19 cellular contexts compared by ENCODE assay signal in the genomic region with DNA sequence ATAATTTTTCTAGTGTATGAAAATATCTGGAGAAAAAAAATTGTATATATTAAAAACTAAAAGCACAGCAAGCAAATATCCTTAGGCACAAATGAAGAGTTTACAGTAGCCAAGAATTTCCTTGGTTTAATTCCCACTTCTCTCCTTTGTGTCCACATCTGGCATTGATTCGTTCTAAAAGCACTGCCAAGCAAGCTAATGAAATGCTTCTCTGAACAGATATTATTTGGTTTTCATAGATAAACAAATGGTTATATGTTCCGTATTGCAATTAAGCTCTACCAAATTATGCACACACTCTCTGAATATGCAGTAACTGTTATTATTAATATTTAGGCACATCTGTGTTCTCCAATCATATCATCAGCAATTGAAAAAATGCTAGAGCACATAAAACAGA.
"Had no signal": no experiment of that assay in that cellular context is flagged by ENCODE, and none has a peak within 500 bp of the region (broad histone marks: within the 10 kb centered on the region; RNA-seq: fewer than 3 reads in every experiment).

No MANE protein-coding gene starts in this region.

- H3K4me3 ChIP-seq: esophagus squamous epithelium, heart left ventricle, lung, spleen, tibial nerve, upper lobe of right lung, vagina had no signal

- H3K27me3 ChIP-seq: esophagus squamous epithelium, spleen, testis, tibial nerve, upper lobe of right lung, vagina had no signal

- H3K9me3 ChIP-seq: esophagus squamous epithelium, heart left ventricle, testis, tibial nerve, upper lobe of right lung, vagina had no signal

- H3K4me1 ChIP-seq: esophagus squamous epithelium, heart left ventricle, spleen, testis, upper lobe of right lung, vagina had no signal

- H3K36me3 ChIP-seq: esophagus squamous epithelium, heart left ventricle, spleen, tibial nerve, upper lobe of right lung, vagina had no signal

- H3K27ac ChIP-seq: esophagus squamous epithelium, heart left ventricle, spleen, testis, tibial nerve, upper lobe of right lung, vagina had no signal

- DNase-seq: effector memory CD8-positive, alpha-beta T cell; esophagus squamous epithelium; heart left ventricle; hippocampal formation; left colon; left ventricle myocardium superior; mesendoderm; naive B cell; posterior cingulate gyrus; spleen; stimulated activated CD4-positive, alpha-beta T cell treated with anti-CD3 and anti-CD28 coated beads, Interleukin-2, amount 100 ng/mL, for 24 hours; stimulated activated CD4-positive, alpha-beta T cell treated with anti-CD3 and anti-CD28 coated beads, Interleukin-4, amount 100 ng/mL, for 4 hours; stimulated activated naive B cell treated with anti-CD40 and anti-IgM and Interleukin-4, amounts not matched to agents 10 μg/mL and 1 μg/mL and 100 μg/mL, for 72 hours; stimulated activated naive CD8-positive, alpha-beta T cell treated with anti-CD3 and anti-CD28 coated beads, Interleukin-15, amount 100 ng/mL, for 72 hours; testis; upper lobe of right lung had no signal
